1 cellular context compared by ENCODE assay signal in the genomic region with DNA sequence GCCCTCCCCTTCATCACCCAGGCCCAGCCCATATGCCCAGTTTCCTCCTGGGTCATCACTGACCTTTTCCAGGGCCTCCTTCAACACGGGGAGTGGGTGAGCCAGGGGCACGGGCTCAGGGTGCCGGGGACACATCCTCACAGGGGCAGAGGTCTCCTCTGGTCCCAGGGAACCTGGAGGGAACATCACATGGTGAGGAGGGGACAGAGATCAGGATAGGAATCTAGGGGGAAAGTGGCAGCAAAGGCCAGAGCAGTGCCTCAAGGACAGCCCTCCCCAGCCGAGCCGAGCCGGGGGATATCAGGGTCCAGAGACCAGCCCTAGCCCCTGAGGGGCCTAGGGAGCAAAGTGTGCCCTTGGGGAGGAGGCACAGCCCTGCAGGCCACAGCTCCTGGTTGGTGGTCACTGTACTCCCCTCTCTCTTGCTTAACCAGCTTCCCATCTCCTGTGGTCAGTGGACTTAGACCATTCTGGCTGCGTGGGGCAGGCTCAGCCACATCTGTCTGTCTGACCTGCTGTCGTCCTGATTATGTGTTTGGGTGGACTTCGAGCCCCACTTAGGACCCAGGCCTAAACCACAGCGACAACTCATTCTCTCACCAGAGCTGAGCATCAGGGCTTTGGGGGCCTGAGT.
TF ChIP-seq lines count a peak whose summit lies in the region.

No MANE protein-coding gene starts in this region.

TF ChIP-seq in HepG2, 621 proteins besides CTCF, POLR2A, EP300 and RAD21 (continued from another document and continues in another):
- TF ChIP-seq IRX3 (CRISPR knock-in tag; IDR thresholded peaks at IDR 0.05; ENCODE audit: borderline replicate concordance, low read depth) = 0 out of 2 replicates have a peak, but pooled peaks have one; percentile 56
- TF ChIP-seq, protein P1, sequence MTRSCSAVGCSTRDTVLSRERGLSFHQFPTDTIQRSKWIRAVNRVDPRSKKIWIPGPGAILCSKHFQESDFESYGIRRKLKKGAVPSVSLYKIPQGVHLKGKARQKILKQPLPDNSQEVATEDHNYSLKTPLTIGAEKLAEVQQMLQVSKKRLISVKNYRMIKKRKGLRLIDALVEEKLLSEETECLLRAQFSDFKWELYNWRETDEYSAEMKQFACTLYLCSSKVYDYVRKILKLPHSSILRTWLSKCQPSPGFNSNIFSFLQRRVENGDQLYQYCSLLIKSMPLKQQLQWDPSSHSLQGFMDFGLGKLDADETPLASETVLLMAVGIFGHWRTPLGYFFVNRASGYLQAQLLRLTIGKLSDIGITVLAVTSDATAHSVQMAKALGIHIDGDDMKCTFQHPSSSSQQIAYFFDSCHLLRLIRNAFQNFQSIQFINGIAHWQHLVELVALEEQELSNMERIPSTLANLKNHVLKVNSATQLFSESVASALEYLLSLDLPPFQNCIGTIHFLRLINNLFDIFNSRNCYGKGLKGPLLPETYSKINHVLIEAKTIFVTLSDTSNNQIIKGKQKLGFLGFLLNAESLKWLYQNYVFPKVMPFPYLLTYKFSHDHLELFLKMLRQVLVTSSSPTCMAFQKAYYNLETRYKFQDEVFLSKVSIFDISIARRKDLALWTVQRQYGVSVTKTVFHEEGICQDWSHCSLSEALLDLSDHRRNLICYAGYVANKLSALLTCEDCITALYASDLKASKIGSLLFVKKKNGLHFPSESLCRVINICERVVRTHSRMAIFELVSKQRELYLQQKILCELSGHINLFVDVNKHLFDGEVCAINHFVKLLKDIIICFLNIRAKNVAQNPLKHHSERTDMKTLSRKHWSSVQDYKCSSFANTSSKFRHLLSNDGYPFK (CRISPR knock-in tag; IDR thresholded peaks at IDR 0.05; ENCODE audit: borderline replicate concordance) = peak; percentile 41; the same call in 1 of the 2 replicates
- TF ChIP-seq STAG1 (CRISPR knock-in tag; IDR thresholded peaks at IDR 0.05) = no peak
- TF ChIP-seq ZNF605 (CRISPR knock-in tag; IDR thresholded peaks at IDR 0.05) = peak; percentile 68; the same call in 1 of the 2 replicates
- TF ChIP-seq, protein P2, sequence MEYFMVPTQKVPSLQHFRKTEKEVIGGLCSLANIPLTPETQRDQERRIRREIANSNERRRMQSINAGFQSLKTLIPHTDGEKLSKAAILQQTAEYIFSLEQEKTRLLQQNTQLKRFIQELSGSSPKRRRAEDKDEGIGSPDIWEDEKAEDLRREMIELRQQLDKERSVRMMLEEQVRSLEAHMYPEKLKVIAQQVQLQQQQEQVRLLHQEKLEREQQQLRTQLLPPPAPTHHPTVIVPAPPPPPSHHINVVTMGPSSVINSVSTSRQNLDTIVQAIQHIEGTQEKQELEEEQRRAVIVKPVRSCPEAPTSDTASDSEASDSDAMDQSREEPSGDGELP (IDR thresholded peaks at IDR 0.05; ENCODE audit: borderline replicate concordance, low read depth) = peak; percentile 49; the same call in 1 of the 2 replicates
- TF ChIP-seq, protein P3, sequence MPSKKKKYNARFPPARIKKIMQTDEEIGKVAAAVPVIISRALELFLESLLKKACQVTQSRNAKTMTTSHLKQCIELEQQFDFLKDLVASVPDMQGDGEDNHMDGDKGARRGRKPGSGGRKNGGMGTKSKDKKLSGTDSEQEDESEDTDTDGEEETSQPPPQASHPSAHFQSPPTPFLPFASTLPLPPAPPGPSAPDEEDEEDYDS (CRISPR knock-in tag; IDR thresholded peaks at IDR 0.05) = peak; percentile 47; the same call in 1 of the 2 replicates
- no peak for TF ChIP-seq KMT2A (CRISPR knock-in tag; IDR thresholded peaks at IDR 0.05)
- peak; percentile 81 for TF ChIP-seq SKI (IDR thresholded peaks at IDR 0.05; ENCODE audit: partially characterized antibody)
- TF ChIP-seq ELF4 (CRISPR knock-in tag; IDR thresholded peaks at IDR 0.05; ENCODE audit: borderline replicate concordance) = no peak
- TF ChIP-seq MTA1 (CRISPR knock-in tag; IDR thresholded peaks at IDR 0.05; ENCODE audit: borderline replicate concordance) = peak; percentile 100
- TF ChIP-seq BHLHE40 (IDR thresholded peaks at IDR 0.05; ENCODE audit: low read length) = 0 out of 2 replicates have a peak, but pooled peaks have one; percentile 9
- peak; percentile 44; the same call in 1 of the 2 replicates for TF ChIP-seq RARA (CRISPR knock-in tag; IDR thresholded peaks at IDR 0.05)
- TF ChIP-seq ZMYM4 (CRISPR knock-in tag; IDR thresholded peaks at IDR 0.05) = peak; percentile 80
- peak; percentile 58 for TF ChIP-seq MED1 (CRISPR knock-in tag; IDR thresholded peaks at IDR 0.05)
- 0 out of 2 replicates have a peak, but pooled peaks have one; percentile 63 for TF ChIP-seq NRL (CRISPR knock-in tag; IDR thresholded peaks at IDR 0.05; ENCODE audit: borderline replicate concordance)
- TF ChIP-seq RFXAP (CRISPR knock-in tag; IDR thresholded peaks at IDR 0.05; ENCODE audit: borderline replicate concordance) = peak; percentile 60; the same call in 1 of the 2 replicates
- TF ChIP-seq, protein P4, sequence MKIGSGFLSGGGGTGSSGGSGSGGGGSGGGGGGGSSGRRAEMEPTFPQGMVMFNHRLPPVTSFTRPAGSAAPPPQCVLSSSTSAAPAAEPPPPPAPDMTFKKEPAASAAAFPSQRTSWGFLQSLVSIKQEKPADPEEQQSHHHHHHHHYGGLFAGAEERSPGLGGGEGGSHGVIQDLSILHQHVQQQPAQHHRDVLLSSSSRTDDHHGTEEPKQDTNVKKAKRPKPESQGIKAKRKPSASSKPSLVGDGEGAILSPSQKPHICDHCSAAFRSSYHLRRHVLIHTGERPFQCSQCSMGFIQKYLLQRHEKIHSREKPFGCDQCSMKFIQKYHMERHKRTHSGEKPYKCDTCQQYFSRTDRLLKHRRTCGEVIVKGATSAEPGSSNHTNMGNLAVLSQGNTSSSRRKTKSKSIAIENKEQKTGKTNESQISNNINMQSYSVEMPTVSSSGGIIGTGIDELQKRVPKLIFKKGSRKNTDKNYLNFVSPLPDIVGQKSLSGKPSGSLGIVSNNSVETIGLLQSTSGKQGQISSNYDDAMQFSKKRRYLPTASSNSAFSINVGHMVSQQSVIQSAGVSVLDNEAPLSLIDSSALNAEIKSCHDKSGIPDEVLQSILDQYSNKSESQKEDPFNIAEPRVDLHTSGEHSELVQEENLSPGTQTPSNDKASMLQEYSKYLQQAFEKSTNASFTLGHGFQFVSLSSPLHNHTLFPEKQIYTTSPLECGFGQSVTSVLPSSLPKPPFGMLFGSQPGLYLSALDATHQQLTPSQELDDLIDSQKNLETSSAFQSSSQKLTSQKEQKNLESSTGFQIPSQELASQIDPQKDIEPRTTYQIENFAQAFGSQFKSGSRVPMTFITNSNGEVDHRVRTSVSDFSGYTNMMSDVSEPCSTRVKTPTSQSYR (CRISPR knock-in tag; IDR thresholded peaks at IDR 0.05; ENCODE audit: borderline replicate concordance) = peak; percentile 54; the same call in 1 of the 2 replicates
- peak; percentile 46; the same call in 1 of the 2 replicates for TF ChIP-seq ZNF747 (CRISPR knock-in tag; IDR thresholded peaks at IDR 0.05; ENCODE audit: borderline replicate concordance)
- peak; percentile 98 for TF ChIP-seq ESRRA (CRISPR knock-in tag; IDR thresholded peaks at IDR 0.05; ENCODE audit: low read depth)
- peak; percentile 86 for TF ChIP-seq TARDBP (CRISPR knock-in tag; IDR thresholded peaks at IDR 0.05)
- TF ChIP-seq ZFY (CRISPR knock-in tag; IDR thresholded peaks at IDR 0.05) = peak; percentile 62; the same call in 1 of the 2 replicates
- TF ChIP-seq ZNF644 (CRISPR knock-in tag; IDR thresholded peaks at IDR 0.05; ENCODE audit: low read depth) = peak; percentile 29; the same call in 1 of the 2 replicates
- TF ChIP-seq ZNF274 (CRISPR knock-in tag; IDR thresholded peaks at IDR 0.05) = no peak
- peak; percentile 96 for TF ChIP-seq KDM6A (CRISPR knock-in tag; IDR thresholded peaks at IDR 0.05; ENCODE audit: low read depth)
- TF ChIP-seq ISL2 (CRISPR knock-in tag; IDR thresholded peaks at IDR 0.05) = peak; percentile 53; the same call in 1 of the 2 replicates
- TF ChIP-seq ZNF563 (CRISPR knock-in tag; IDR thresholded peaks at IDR 0.05) = peak; percentile 43; the same call in 1 of the 2 replicates
- TF ChIP-seq CHD2 (IDR thresholded peaks at IDR 0.05; ENCODE audit: low read depth, low read length) = no peak
- TF ChIP-seq, protein P5, sequence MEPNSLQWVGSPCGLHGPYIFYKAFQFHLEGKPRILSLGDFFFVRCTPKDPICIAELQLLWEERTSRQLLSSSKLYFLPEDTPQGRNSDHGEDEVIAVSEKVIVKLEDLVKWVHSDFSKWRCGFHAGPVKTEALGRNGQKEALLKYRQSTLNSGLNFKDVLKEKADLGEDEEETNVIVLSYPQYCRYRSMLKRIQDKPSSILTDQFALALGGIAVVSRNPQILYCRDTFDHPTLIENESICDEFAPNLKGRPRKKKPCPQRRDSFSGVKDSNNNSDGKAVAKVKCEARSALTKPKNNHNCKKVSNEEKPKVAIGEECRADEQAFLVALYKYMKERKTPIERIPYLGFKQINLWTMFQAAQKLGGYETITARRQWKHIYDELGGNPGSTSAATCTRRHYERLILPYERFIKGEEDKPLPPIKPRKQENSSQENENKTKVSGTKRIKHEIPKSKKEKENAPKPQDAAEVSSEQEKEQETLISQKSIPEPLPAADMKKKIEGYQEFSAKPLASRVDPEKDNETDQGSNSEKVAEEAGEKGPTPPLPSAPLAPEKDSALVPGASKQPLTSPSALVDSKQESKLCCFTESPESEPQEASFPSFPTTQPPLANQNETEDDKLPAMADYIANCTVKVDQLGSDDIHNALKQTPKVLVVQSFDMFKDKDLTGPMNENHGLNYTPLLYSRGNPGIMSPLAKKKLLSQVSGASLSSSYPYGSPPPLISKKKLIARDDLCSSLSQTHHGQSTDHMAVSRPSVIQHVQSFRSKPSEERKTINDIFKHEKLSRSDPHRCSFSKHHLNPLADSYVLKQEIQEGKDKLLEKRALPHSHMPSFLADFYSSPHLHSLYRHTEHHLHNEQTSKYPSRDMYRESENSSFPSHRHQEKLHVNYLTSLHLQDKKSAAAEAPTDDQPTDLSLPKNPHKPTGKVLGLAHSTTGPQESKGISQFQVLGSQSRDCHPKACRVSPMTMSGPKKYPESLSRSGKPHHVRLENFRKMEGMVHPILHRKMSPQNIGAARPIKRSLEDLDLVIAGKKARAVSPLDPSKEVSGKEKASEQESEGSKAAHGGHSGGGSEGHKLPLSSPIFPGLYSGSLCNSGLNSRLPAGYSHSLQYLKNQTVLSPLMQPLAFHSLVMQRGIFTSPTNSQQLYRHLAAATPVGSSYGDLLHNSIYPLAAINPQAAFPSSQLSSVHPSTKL (CRISPR knock-in tag; IDR thresholded peaks at IDR 0.05) = peak; percentile 76
- TF ChIP-seq, protein P6, sequence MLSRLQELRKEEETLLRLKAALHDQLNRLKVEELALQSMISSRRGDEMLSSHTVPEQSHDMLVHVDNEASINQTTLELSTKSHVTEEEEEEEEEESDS (CRISPR knock-in tag; IDR thresholded peaks at IDR 0.05; ENCODE audit: borderline replicate concordance) = 0 out of 2 replicates have a peak, but pooled peaks have one; percentile 33
- TF ChIP-seq BRD4 (CRISPR knock-in tag; IDR thresholded peaks at IDR 0.05) = no peak
- TF ChIP-seq, protein P7, sequence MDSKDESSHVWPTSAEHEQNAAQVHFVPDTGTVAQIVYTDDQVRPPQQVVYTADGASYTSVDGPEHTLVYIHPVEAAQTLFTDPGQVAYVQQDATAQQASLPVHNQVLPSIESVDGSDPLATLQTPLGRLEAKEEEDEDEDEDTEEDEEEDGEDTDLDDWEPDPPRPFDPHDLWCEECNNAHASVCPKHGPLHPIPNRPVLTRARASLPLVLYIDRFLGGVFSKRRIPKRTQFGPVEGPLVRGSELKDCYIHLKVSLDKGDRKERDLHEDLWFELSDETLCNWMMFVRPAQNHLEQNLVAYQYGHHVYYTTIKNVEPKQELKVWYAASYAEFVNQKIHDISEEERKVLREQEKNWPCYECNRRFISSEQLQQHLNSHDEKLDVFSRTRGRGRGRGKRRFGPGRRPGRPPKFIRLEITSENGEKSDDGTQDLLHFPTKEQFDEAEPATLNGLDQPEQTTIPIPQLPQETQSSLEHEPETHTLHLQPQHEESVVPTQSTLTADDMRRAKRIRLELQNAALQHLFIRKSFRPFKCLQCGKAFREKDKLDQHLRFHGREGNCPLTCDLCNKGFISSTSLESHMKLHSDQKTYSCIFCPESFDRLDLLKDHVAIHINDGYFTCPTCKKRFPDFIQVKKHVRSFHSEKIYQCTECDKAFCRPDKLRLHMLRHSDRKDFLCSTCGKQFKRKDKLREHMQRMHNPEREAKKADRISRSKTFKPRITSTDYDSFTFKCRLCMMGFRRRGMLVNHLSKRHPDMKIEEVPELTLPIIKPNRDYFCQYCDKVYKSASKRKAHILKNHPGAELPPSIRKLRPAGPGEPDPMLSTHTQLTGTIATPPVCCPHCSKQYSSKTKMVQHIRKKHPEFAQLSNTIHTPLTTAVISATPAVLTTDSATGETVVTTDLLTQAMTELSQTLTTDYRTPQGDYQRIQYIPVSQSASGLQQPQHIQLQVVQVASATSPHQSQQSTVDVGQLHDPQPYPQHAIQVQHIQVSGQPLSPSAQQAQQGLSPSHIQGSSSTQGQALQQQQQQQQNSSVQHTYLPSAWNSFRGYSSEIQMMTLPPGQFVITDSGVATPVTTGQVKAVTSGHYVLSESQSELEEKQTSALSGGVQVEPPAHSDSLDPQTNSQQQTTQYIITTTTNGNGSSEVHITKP (CRISPR knock-in tag; IDR thresholded peaks at IDR 0.05; ENCODE audit: low read depth) = 0 out of 2 replicates have a peak, but pooled peaks have one; percentile 36
- TF ChIP-seq HIVEP1 (CRISPR knock-in tag; IDR thresholded peaks at IDR 0.05) = peak; percentile 59; the same call in 1 of the 2 replicates
- TF ChIP-seq TBX3 (IDR thresholded peaks at IDR 0.05; ENCODE audit: borderline replicate concordance) = peak; percentile 22; the same call in 1 of the 2 replicates
- TF ChIP-seq, protein P8, sequence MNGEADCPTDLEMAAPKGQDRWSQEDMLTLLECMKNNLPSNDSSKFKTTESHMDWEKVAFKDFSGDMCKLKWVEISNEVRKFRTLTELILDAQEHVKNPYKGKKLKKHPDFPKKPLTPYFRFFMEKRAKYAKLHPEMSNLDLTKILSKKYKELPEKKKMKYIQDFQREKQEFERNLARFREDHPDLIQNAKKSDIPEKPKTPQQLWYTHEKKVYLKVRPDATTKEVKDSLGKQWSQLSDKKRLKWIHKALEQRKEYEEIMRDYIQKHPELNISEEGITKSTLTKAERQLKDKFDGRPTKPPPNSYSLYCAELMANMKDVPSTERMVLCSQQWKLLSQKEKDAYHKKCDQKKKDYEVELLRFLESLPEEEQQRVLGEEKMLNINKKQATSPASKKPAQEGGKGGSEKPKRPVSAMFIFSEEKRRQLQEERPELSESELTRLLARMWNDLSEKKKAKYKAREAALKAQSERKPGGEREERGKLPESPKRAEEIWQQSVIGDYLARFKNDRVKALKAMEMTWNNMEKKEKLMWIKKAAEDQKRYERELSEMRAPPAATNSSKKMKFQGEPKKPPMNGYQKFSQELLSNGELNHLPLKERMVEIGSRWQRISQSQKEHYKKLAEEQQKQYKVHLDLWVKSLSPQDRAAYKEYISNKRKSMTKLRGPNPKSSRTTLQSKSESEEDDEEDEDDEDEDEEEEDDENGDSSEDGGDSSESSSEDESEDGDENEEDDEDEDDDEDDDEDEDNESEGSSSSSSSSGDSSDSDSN (CRISPR knock-in tag; IDR thresholded peaks at IDR 0.05) = peak; percentile 86
- no peak for TF ChIP-seq KLF11 (CRISPR knock-in tag; IDR thresholded peaks at IDR 0.05)
- TF ChIP-seq, protein P9, sequence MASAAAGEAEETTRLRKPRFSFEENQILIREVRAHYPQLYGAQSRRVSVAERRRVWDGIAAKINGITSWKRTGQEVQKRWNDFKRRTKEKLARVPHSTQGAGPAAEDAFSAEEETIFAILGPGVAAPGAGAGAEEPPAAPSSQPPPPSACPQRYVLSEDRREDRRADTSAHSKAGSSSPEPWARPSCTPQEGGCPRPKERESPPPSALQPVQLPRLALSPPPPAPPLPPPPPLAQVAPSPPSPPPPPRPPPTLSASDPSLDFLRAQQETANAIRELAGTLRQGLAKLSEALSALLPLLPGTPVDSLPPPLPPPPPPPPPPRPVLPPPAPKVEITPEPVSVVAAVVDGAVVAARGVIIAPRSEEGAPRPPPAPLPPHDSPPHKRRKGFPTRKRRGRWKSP (CRISPR knock-in tag; IDR thresholded peaks at IDR 0.05) = no peak
- TF ChIP-seq ZFX (CRISPR knock-in tag; IDR thresholded peaks at IDR 0.05; ENCODE audit: low read depth) = peak; percentile 86
- 0 out of 2 replicates have a peak, but pooled peaks have one; percentile 34 for TF ChIP-seq SIX4 (CRISPR knock-in tag; IDR thresholded peaks at IDR 0.05)
- TF ChIP-seq ZNF629 (CRISPR knock-in tag; conservative IDR thresholded peaks at IDR 0.05) = peak; percentile 45; the same call in 1 of the 2 replicates
